ENCODE assay signal across 8 cellular contexts in the genomic region with DNA sequence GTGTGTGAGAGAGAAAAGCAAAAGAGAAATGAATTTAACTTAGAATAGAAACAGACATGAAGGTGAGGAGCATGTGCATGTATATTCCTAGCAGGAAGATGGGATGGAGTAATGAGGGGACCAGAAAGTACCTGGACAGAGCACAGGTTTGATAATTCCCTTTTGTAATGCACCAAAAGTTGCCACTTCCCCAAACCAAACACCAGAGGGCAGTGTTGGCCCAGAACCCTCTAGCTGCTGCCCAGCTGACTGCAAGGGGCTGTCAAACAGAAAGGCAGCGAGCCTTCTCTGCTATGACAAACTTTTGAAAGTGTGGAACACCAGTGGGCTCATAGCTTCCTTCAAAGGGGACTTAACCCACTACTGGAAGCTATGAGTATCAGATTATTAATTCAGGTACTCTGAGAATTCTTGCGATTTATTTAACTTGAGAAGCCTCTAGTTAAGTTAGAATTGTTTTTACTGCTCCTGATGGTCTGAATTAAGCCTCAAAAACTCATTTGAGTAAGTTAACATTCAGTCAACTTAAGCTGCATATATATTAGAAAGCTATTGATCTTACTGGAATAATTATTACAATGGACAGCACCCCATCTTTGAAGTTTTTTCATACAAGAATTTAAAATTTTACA.
A peak's percentile ranks its signal among the peaks of the same experiment; 100 is the strongest.
DNase-seq lines count a peak whose midpoint lies in the region; ATAC-seq, FAIRE-seq and TF ChIP-seq lines count a peak whose summit lies in the region.

No MANE protein-coding gene starts in this region.

- peak; percentile 76 for FAIRE-seq in endothelial cell of umbilical vein (lab: Jason Lieb, UNC)

- CTCF ChIA-PET in endothelial cell of umbilical vein (lab: Charles Lee) = interaction anchor here (0.6 to 8.1 kb wide), 29 partner anchors 9 to 1277 kb away, joined by 3 to 263 read pairs (median 5); partner anchors contain the start of gene SLC4A7

- no peaks in the 10 kb centered on the region for H3K27me3 ChIP-seq in endothelial cell of umbilical vein (ENCODE audit: control insufficient read depth in 2 of 2, insufficient read depth in 2 of 2, low read length in 2 of 2)

- intact Hi-C loops in endothelial cell of umbilical vein (cut with micrococcal nuclease) = loop anchor here (1.0 to 5.0 kb wide), 8 partner anchors 119 to 1198 kb away; no protein-coding TSS in a partner anchor
- intact Hi-C loops in mucosa of descending colon (cut with DNase I, micrococcal nuclease) = no loop called here

- H3K9ac ChIP-seq in endothelial cell of umbilical vein (replicated peaks; ENCODE audit: extremely low read depth, insufficient read depth, low read length) = no peak overlapping the region

- no peak overlapping the region for H3K27ac ChIP-seq in endothelial cell of umbilical vein (ENCODE audit: insufficient read depth, low read depth, low read length)

- ATAC-seq in GM18909 (IDR thresholded peaks at IDR 0.05; ENCODE audit: poor library complexity, unreplicated experiment) (peak; percentile 97), HG03103 (IDR thresholded peaks at IDR 0.05; ENCODE audit: low read depth, unreplicated experiment) (peak; percentile 93), mucosa of descending colon (peak; percentile 92)

- H3K4me3 ChIP-seq in endothelial cell of umbilical vein (replicated peaks in 1 of 3; ENCODE audit: insufficient read depth in 1 of 3, low read depth in 1 of 3, low read length in 3 of 3) = no peak overlapping the region
- no peak overlapping the region for H3K4me3 ChIP-seq in mucosa of descending colon

- no peak overlapping the region for H3K4me2 ChIP-seq in endothelial cell of umbilical vein (ENCODE audit: insufficient read depth, low read length)

- H3K79me2 ChIP-seq in endothelial cell of umbilical vein (ENCODE audit: control insufficient read depth, insufficient read depth, low read length) = no peaks in the 10 kb centered on the region

- TF ChIP-seq POLR2A in endothelial cell of umbilical vein (IDR thresholded peaks at IDR 0.05; ENCODE audit: low read depth, low read length) = no peak

- TF ChIP-seq CTCF in endothelial cell of umbilical vein (IDR thresholded peaks at IDR 0.05; ENCODE audit: extremely low read depth in 1 of 2, insufficient read depth in 1 of 2, low read depth in 1 of 2, low read length in 2 of 2) (peak; percentile 83 to 85), mucosa of descending colon (IDR thresholded peaks at IDR 0.05) (peak; percentile 67)

- H3K9me3 ChIP-seq in endothelial cell of umbilical vein (replicated peaks; ENCODE audit: control insufficient read depth, insufficient read depth, low read length) = no peaks in the 10 kb centered on the region
- no peaks in the 10 kb centered on the region for H3K9me3 ChIP-seq in mucosa of descending colon

- no peaks in the 10 kb centered on the region for H3K9me1 ChIP-seq in endothelial cell of umbilical vein (replicated peaks; ENCODE audit: control insufficient read depth, extremely low read depth, insufficient read depth, low read length)

- H3K4me1 ChIP-seq in endothelial cell of umbilical vein (ENCODE audit: control insufficient read depth, extremely low read depth, insufficient read depth, low read length) = no peaks in the 10 kb centered on the region
- H3K4me1 ChIP-seq in mucosa of descending colon (ENCODE audit: low read depth) = no peaks in the 10 kb centered on the region

- H4K20me1 ChIP-seq in endothelial cell of umbilical vein (replicated peaks; ENCODE audit: control insufficient read depth, extremely low read depth, insufficient read depth, low read length) = no peaks in the 10 kb centered on the region

- DNase-seq in C1 segment of cervical spinal cord (lab: John Stamatoyannopoulos, UW) (peak in 13 of 14 donors; percentile 0 to 57 (median 21)), NCI-H69 (lab: John Stamatoyannopoulos, UW) (peak; percentile 63), endothelial cell of umbilical vein (ENCODE audit: low read depth, low spot score) (peak; percentile 72), mucosa of descending colon (peak in 2 of 3 donors; percentile 65 to 71)
- peak; percentile 4 to 30 for DNase-seq in activated CD8-positive, alpha-beta memory T cell treated with anti-CD3 and anti-CD28 coated beads for 1 hour (ENCODE audit: extremely low read depth in 1 of 2, low read depth in 1 of 2)
- peak; percentile 75 for DNase-seq in stimulated activated CD8-positive, alpha-beta memory T cell treated with anti-CD3 and anti-CD28 coated beads, Interleukin-4, amount 100 ng/mL, for 48 hours

- H3K36me3 ChIP-seq in endothelial cell of umbilical vein (ENCODE audit: control insufficient read depth in 2 of 2, extremely low read depth in 1 of 2, insufficient read depth in 2 of 2, low read length in 2 of 2) = no peaks in the 10 kb centered on the region
- no peaks in the 10 kb centered on the region for H3K36me3 ChIP-seq in mucosa of descending colon (ENCODE audit: low read depth)

- H2AFZ ChIP-seq in endothelial cell of umbilical vein (ENCODE audit: low read depth, low read length) = no peak overlapping the region

- no TSS peak for BruUV-seq in endothelial cell of umbilical vein (replicated peaks; lab: Mats Ljungman, UMichigan)

- dilution Hi-C loops in endothelial cell of umbilical vein (cut with MboI; ENCODE audit: extremely low pct_ligation_motif_present, low sequenced_read_pairs) = no loop called here

- POLR2A ChIA-PET in endothelial cell of umbilical vein (lab: Charles Lee) = no interaction called here

TF ChIP-seq in endothelial cell of umbilical vein, 7 proteins besides CTCF, POLR2A, EP300 and RAD21:
- TF ChIP-seq JUN (IDR thresholded peaks at IDR 0.05; ENCODE audit: borderline replicate concordance, insufficient read depth, insufficient read length, low read depth) (peak; percentile 15), FOS (IDR thresholded peaks at IDR 0.05; ENCODE audit: borderline replicate concordance, insufficient read depth, low read length) (peak; percentile 37), MAX (IDR thresholded peaks at IDR 0.05; ENCODE audit: insufficient read depth, insufficient read length) (no peak), EZH2 (IDR thresholded peaks at IDR 0.05; ENCODE audit: borderline replicate concordance, low read depth, low read length, severe bottlenecking) (no peak), MYC (IDR thresholded peaks at IDR 0.05; ENCODE audit: low read depth, low read length) (no peak)

Comparison
In these comparisons a context has a peak if more than half of its experiments do, and no peak if none do; other contexts are left out.
1. DNase-seq: peak in every context shown above with its lines; median percentile 75 in stimulated activated CD8-positive, alpha-beta memory T cell treated with anti-CD3 and anti-CD28 coated beads, Interleukin-4, amount 100 ng/mL, for 48 hours; 72 in endothelial cell of umbilical vein; 68 in mucosa of descending colon; 63 in NCI-H69; 21 in C1 segment of cervical spinal cord; 17 in activated CD8-positive, alpha-beta memory T cell treated with anti-CD3 and anti-CD28 coated beads for 1 hour.